ENCODE assay signal across 16 cellular contexts in the genomic region with DNA sequence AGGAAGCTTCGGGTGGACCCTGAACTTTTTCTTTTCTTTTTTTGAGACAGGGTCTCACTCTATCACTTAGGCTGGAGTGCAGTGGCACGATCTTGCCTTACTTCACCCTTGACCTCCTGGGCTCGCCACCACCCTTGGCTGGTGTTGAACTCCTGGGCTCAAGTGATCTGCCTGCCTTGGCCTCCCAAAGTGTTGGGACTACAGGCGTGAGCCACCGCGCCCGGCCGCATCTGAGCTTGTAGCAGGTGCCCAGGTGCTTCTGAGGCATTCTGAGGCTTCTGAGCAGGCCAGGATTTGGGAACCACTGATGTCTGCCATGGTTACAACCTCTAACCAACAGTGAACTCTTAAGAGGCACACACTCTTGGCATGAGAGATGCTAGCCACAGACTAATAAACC. TPM values are rescaled to one million over a fixed set of nuclear protein-coding genes. Genes with fewer than 3 reads are reported as not detected.
DNase-seq lines count a peak whose midpoint lies in the region; ATAC-seq and TF ChIP-seq lines count a peak whose summit lies in the region.
"Had no signal": no experiment of that assay in that cellular context is flagged by ENCODE, and none has a peak within 500 bp of the region (broad histone marks: within the 10 kb centered on the region; RNA-seq: fewer than 3 reads in every experiment).

No MANE protein-coding gene starts in this region.

- POLR2A ChIA-PET in CD8-positive, alpha-beta T cell (lab: Charles Lee) = no interaction called here

- CTCF ChIA-PET in CD8-positive, alpha-beta T cell (lab: Charles Lee) = no interaction called here

- no peak for TF ChIP-seq CTCF in CD8-positive, alpha-beta T cell (IDR thresholded peaks at IDR 0.05)
- TF ChIP-seq CTCF in sigmoid colon (IDR thresholded peaks at IDR 0.05) (no peak), nephron progenitor cell (IDR thresholded peaks at IDR 0.05) (no peak), gastrocnemius medialis (IDR thresholded peaks at IDR 0.05 in 4 of 5, conservative IDR thresholded peaks at IDR 0.05 in 1 of 5) (no peak)

- no peak for TF ChIP-seq POLR2A in sigmoid colon (IDR thresholded peaks at IDR 0.05)
- TF ChIP-seq POLR2A in gastrocnemius medialis (IDR thresholded peaks at IDR 0.05) = no peak

- WGBS in sigmoid colon, 2 donors = 93 to 96% methylated on average over 8 of the region's 8 CpGs

- in situ Hi-C loops in gastrocnemius medialis (cut with MboI; ENCODE audit: low sequenced_read_pairs in 4 of 4) = no loop called here

- H3K36me3 Mint-ChIP-seq in activated T-cell treated with anti-CD3 and anti-CD28 coated beads, Interleukin-2, amount 50 U/mL, for 24 hours (ENCODE audit: low read depth) = peaks cover 21% of the 10 kb centered on the region
- peaks cover 30% of the 10 kb centered on the region for H3K36me3 Mint-ChIP-seq in CD8-positive, alpha-beta T cell
- H3K36me3 Mint-ChIP-seq in dendritic cell treated with granulocyte-macrophage colony-stimulating factor and Interleukin-4, amounts not matched to agents 40 ng/mL and 50 ng/mL, for 4 days (ENCODE audit: low read depth) = peaks cover 34% of the 10 kb centered on the region
- no peaks in the 10 kb centered on the region for H3K36me3 Mint-ChIP-seq in nephron progenitor cell (ENCODE audit: low read depth)

- H3K4me3 ChIP-seq in CD8-positive, alpha-beta T cell (ENCODE audit: low read depth, low read length) = no peak overlapping the region
- H3K4me3 ChIP-seq in sigmoid colon (no peak overlapping the region), gastrocnemius medialis (no peak overlapping the region)
- H3K4me3 ChIP-seq: K562 had no signal

- DNase-seq in activated T-cell treated with anti-CD3 and anti-CD28 coated beads, Interleukin-2, amount 50 U/mL, for 24 hours = no peak
- DNase-seq in activated T-cell treated with anti-CD3 and anti-CD28 coated beads, Interleukin-2, amount 50 U/mL, for 1 hour = no peak
- no peak for DNase-seq in CD8-positive, alpha-beta T cell
- DNase-seq in sigmoid colon = peak; percentile 52
- DNase-seq in DMS153 (lab: John Stamatoyannopoulos, UW) = no peak
- DNase-seq in nephron progenitor cell = no peak
- no peak for DNase-seq in gastrocnemius medialis
- DNase-seq: COR-L47, GOT3, NCI-H1417, NCI-H1930, NCI-H2171, NCI-H774 had no signal

- no peaks in the 10 kb centered on the region for H3K36me3 ChIP-seq in CD8-positive, alpha-beta T cell (ENCODE audit: insufficient read depth, low read length)
- H3K36me3 ChIP-seq in sigmoid colon (peaks cover 0 to 20% (median 2%) of the 10 kb centered on the region in 4 donors), gastrocnemius medialis (no peaks in the 10 kb centered on the region)

- intact Hi-C loops in CD8-positive, alpha-beta T cell (cut with DNase I, micrococcal nuclease) = no loop called here
- intact Hi-C loops in dendritic cell treated with granulocyte-macrophage colony-stimulating factor and Interleukin-4, amounts not matched to agents 40 ng/mL and 50 ng/mL, for 4 days (cut with micrococcal nuclease) = no loop called here
- intact Hi-C loops in sigmoid colon (cut with DNase I) (no loop called here), gastrocnemius medialis (cut with DNase I; ENCODE audit: low total_unique reads) (no loop called here)

- H3K27ac Mint-ChIP-seq in activated T-cell treated with anti-CD3 and anti-CD28 coated beads, Interleukin-2, amount 50 U/mL, for 24 hours = peak overlapping the region; percentile 66
- H3K27ac Mint-ChIP-seq in CD8-positive, alpha-beta T cell = peak overlapping the region; percentile 18
- H3K27ac Mint-ChIP-seq in dendritic cell treated with granulocyte-macrophage colony-stimulating factor and Interleukin-4, amounts not matched to agents 40 ng/mL and 50 ng/mL, for 4 days = peak overlapping the region; percentile 55
- no peak overlapping the region for H3K27ac Mint-ChIP-seq in nephron progenitor cell

- H3K4me1 ChIP-seq in CD8-positive, alpha-beta T cell (ENCODE audit: insufficient read depth, low read length) = peaks cover 20% of the 10 kb centered on the region
- H3K4me1 ChIP-seq in sigmoid colon = peaks cover 0 to 30% (median 18%) of the 10 kb centered on the region in 4 donors
- H3K4me1 ChIP-seq in gastrocnemius medialis = peaks cover 34 to 40% of the 10 kb centered on the region in 2 donors

- H3K9me3 ChIP-seq in CD8-positive, alpha-beta T cell (ENCODE audit: low read length) = no peaks in the 10 kb centered on the region
- H3K9me3 ChIP-seq in sigmoid colon (no peaks in the 10 kb centered on the region), gastrocnemius medialis (no peaks in the 10 kb centered on the region)

- H3K27ac ChIP-seq in CD8-positive, alpha-beta T cell (ENCODE audit: low read depth, low read length) = no peak overlapping the region
- no peak overlapping the region for H3K27ac ChIP-seq in sigmoid colon
- H3K27ac ChIP-seq in gastrocnemius medialis = no peak overlapping the region
- H3K27ac ChIP-seq: C4-2B had no signal

- H3K9me3 Mint-ChIP-seq in activated T-cell treated with anti-CD3 and anti-CD28 coated beads, Interleukin-2, amount 50 U/mL, for 24 hours = no peaks in the 10 kb centered on the region
- no peaks in the 10 kb centered on the region for H3K9me3 Mint-ChIP-seq in CD8-positive, alpha-beta T cell
- no peaks in the 10 kb centered on the region for H3K9me3 Mint-ChIP-seq in dendritic cell treated with granulocyte-macrophage colony-stimulating factor and Interleukin-4, amounts not matched to agents 40 ng/mL and 50 ng/mL, for 4 days
- no peaks in the 10 kb centered on the region for H3K9me3 Mint-ChIP-seq in nephron progenitor cell

- ATAC-seq in CD8-positive, alpha-beta T cell = no peak
- no peak for ATAC-seq in gastrocnemius medialis
- ATAC-seq: K562 had no signal

- peaks cover 53% of the 10 kb centered on the region for H3K4me1 Mint-ChIP-seq in activated T-cell treated with anti-CD3 and anti-CD28 coated beads, Interleukin-2, amount 50 U/mL, for 24 hours (ENCODE audit: low read depth)
- H3K4me1 Mint-ChIP-seq in CD8-positive, alpha-beta T cell (ENCODE audit: low read depth) = peaks cover 45% of the 10 kb centered on the region
- peaks cover 55% of the 10 kb centered on the region for H3K4me1 Mint-ChIP-seq in dendritic cell treated with granulocyte-macrophage colony-stimulating factor and Interleukin-4, amounts not matched to agents 40 ng/mL and 50 ng/mL, for 4 days (ENCODE audit: low read depth)
- peaks cover 50% of the 10 kb centered on the region for H3K4me1 Mint-ChIP-seq in nephron progenitor cell

- H3K27me3 ChIP-seq in CD8-positive, alpha-beta T cell (ENCODE audit: insufficient read depth, low read length) = no peaks in the 10 kb centered on the region
- H3K27me3 ChIP-seq in sigmoid colon (no peaks in the 10 kb centered on the region), gastrocnemius medialis (no peaks in the 10 kb centered on the region)

- H3K27me3 Mint-ChIP-seq in activated T-cell treated with anti-CD3 and anti-CD28 coated beads, Interleukin-2, amount 50 U/mL, for 24 hours = no peaks in the 10 kb centered on the region
- H3K27me3 Mint-ChIP-seq in CD8-positive, alpha-beta T cell (ENCODE audit: low read depth) = no peaks in the 10 kb centered on the region
- peaks cover 6% of the 10 kb centered on the region for H3K27me3 Mint-ChIP-seq in dendritic cell treated with granulocyte-macrophage colony-stimulating factor and Interleukin-4, amounts not matched to agents 40 ng/mL and 50 ng/mL, for 4 days
- H3K27me3 Mint-ChIP-seq in nephron progenitor cell (ENCODE audit: low read depth, poor library complexity) = peaks cover 7% of the 10 kb centered on the region

- no peak for TF ChIP-seq EP300 in sigmoid colon (IDR thresholded peaks at IDR 0.05)

- H3K4me3 Mint-ChIP-seq in activated T-cell treated with anti-CD3 and anti-CD28 coated beads, Interleukin-2, amount 50 U/mL, for 24 hours = no peak overlapping the region
- H3K4me3 Mint-ChIP-seq in CD8-positive, alpha-beta T cell = no peak overlapping the region
- no peak overlapping the region for H3K4me3 Mint-ChIP-seq in dendritic cell treated with granulocyte-macrophage colony-stimulating factor and Interleukin-4, amounts not matched to agents 40 ng/mL and 50 ng/mL, for 4 days
- no peak overlapping the region for H3K4me3 Mint-ChIP-seq in nephron progenitor cell

RNA-seq across cellular contexts. Expression of a gene that starts 5.1 kb away (rescaled TPM):
- 10 to 100 TPM; 22.3 to 23.4 TPM for total RNA-seq in CD8-positive, alpha-beta T cell
- total RNA-seq in sigmoid colon = 10 to 100 TPM in 2 of 4 donors, 1 to 10 TPM in 2; 6.7 to 23.3 (median 10.6) TPM
- 1 to 10 TPM; 1.2 to 6.5 (median 2.1) TPM for polyA plus RNA-seq in sigmoid colon
- total RNA-seq in gastrocnemius medialis = 1 to 10 TPM; 4.6 to 6.1 (median 5.4) TPM

RNA-seq across cellular contexts. Expression of a gene that starts 5.4 kb away (rescaled TPM):
- 1 to 10 TPM; 3.0 to 3.4 TPM for total RNA-seq in CD8-positive, alpha-beta T cell
- total RNA-seq in sigmoid colon = 10 to 100 TPM in 2 of 4 donors, 1 to 10 TPM in 2; 5.4 to 18.8 (median 9.2) TPM
- 1 to 10 TPM; 4.2 to 7.4 (median 4.5) TPM for polyA plus RNA-seq in sigmoid colon
- total RNA-seq in gastrocnemius medialis = 10 to 100 TPM in 3 of 4 donors, 1 to 10 TPM in 1; 6.0 to 18.9 (median 15.8) TPM

RNA-seq across cellular contexts. Expression of a gene that starts 54.4 kb away (rescaled TPM):
- 10 to 100 TPM; 14.2 to 17.5 TPM for total RNA-seq in CD8-positive, alpha-beta T cell
- total RNA-seq in sigmoid colon (10 to 100 TPM; 15.6 to 26.4 (median 24.2) TPM), gastrocnemius medialis (10 to 100 TPM in 2 of 4 donors, 1 to 10 TPM in 2; 9.0 to 12.9 (median 10.9) TPM)
- 10 to 100 TPM; 13.2 to 24.2 (median 15.0) TPM for polyA plus RNA-seq in sigmoid colon
